ENCODE assay signal across 32 cellular contexts in genomic region chr6:11174245-11174616, GRCh38. TPM values are rescaled to one million over a fixed set of nuclear protein-coding genes. Genes with fewer than 3 reads are reported as not detected.
DNase-seq lines count a peak whose midpoint lies in the region; ATAC-seq and TF ChIP-seq lines count a peak whose summit lies in the region.
"Had no signal": no experiment of that assay in that cellular context is flagged by ENCODE, and none has a peak within 500 bp of the region (broad histone marks: within the 10 kb centered on the region; RNA-seq: fewer than 3 reads in every experiment).

No MANE protein-coding gene starts in this region.

- TF ChIP-seq CTCF in lower lobe of right lung (IDR thresholded peaks at IDR 0.05) (no peak), upper lobe of left lung (IDR thresholded peaks at IDR 0.05) (no peak), GM13976 (IDR thresholded peaks at IDR 0.05; ENCODE audit: borderline replicate concordance, control extremely low read depth, extremely low read depth, insufficient read depth, missing control alignments) (no peak)

- TF ChIP-seq POLR2A in upper lobe of left lung (IDR thresholded peaks at IDR 0.05) = no peak

- no peak for TF ChIP-seq EP300 in upper lobe of left lung (IDR thresholded peaks at IDR 0.05)

- DNase-seq in SIG-M5 treated with dmso at 0.1 percent for 504 hours (lab: John Stamatoyannopoulos, UW; ENCODE audit: unreplicated experiment) (peak; percentile 25), SIG-M5 (lab: John Stamatoyannopoulos, UW) (no peak), OCI-M1 (lab: John Stamatoyannopoulos, UW) (peak; percentile 60), lower lobe of right lung (no peak), upper lobe of left lung (no peak), kidney tubule cell (ENCODE audit: low spot score) (no peak), GM13976 (ENCODE audit: low spot score) (no peak)
- DNase-seq: activated B cell treated with CpG ODN at 0.5 μM for 24 hours; activated CD8-positive, alpha-beta memory T cell treated with anti-CD3 and anti-CD28 coated beads, Interleukin-2, amount 10 ng/mL, durations not matched to agents 7 days and 5 days; activated gamma-delta T cell; activated T-cell treated with anti-CD3 and anti-CD28 coated beads, Interleukin-2, amount 50 U/mL, for 4 hours; Calu3; CD4-positive, CD25-positive, alpha-beta regulatory T cell; cortex of kidney; DMS79; effector memory CD4-positive, alpha-beta T cell; HCEC 1CT; immature natural killer cell; mesendoderm; NCI-H2081; occipital lobe; SHP77 treated with DMSO at 0.1 percent for 48 hours; stimulated activated CD4-positive, alpha-beta T cell treated with anti-CD3 and anti-CD28 coated beads, Interleukin-12 subunit alpha, Interleukin-12 subunit beta, amount 100 ng/mL, for 4 hours; stimulated activated CD4-positive, alpha-beta T cell treated with anti-CD3 and anti-CD28 coated beads, Interleukin-4, amount 100 ng/mL, for 1 hour; thyroid gland had no signal

- no peaks in the 10 kb centered on the region for H3K36me3 ChIP-seq in lower lobe of right lung
- H3K36me3 ChIP-seq in upper lobe of left lung = no peaks in the 10 kb centered on the region
- H3K36me3 ChIP-seq: prostate gland, thyroid gland had no signal

- intact Hi-C loops in lower lobe of right lung (cut with DNase I) = no loop called here

- in situ Hi-C loops in GM13976 (cut with MboI; ENCODE audit: low sequenced_read_pairs, unreplicated experiment) = no loop called here

- WGBS in upper lobe of left lung, 2 donors = 83 to 91% methylated on average over 6 of the region's 6 CpGs

- H3K27ac ChIP-seq in lower lobe of right lung (no peak overlapping the region), upper lobe of left lung (no peak overlapping the region)
- H3K27ac ChIP-seq: 22Rv1, epithelial cell of prostate, prostate gland, thyroid gland had no signal

- H3K4me3 ChIP-seq in lower lobe of right lung (no peak overlapping the region), upper lobe of left lung (no peak overlapping the region)
- H3K4me3 ChIP-seq: prostate gland, thyroid gland had no signal

- H3K4me1 ChIP-seq in lower lobe of right lung = peaks cover 9% of the 10 kb centered on the region
- H3K4me1 ChIP-seq in upper lobe of left lung = peaks cover 0 to 13% (median 8%) of the 10 kb centered on the region in 4 donors
- H3K4me1 ChIP-seq: prostate gland had no signal

- ATAC-seq in lower lobe of right lung = peak; percentile 56 to 75
- peak; percentile 35 to 39 for ATAC-seq in upper lobe of left lung (ENCODE audit: low FRiP score in 2 of 2)
- ATAC-seq in HG03521 (IDR thresholded peaks at IDR 0.05; ENCODE audit: unreplicated experiment) = no peak
- ATAC-seq: activated CD8-positive, alpha-beta memory T cell treated with anti-CD3 and anti-CD28 coated beads, Interleukin-2, amount 10 ng/mL, durations not matched to agents 7 days and 5 days; activated T-cell treated with anti-CD3 and anti-CD28 coated beads, Interleukin-2, amount 50 U/mL, for 4 hours; left lobe of liver; Panc1; sciatic nerve had no signal

- H3K9me3 ChIP-seq in lower lobe of right lung (no peaks in the 10 kb centered on the region), upper lobe of left lung (no peaks in the 10 kb centered on the region)
- H3K9me3 ChIP-seq: prostate gland, thyroid gland had no signal

- H3K27me3 ChIP-seq in lower lobe of right lung (ENCODE audit: low read depth) = no peaks in the 10 kb centered on the region
- no peaks in the 10 kb centered on the region for H3K27me3 ChIP-seq in upper lobe of left lung
- H3K27me3 ChIP-seq: thyroid gland had no signal

RNA-seq across cellular contexts. Expression of gene NEDD9, which starts 58.2 kb away (rescaled TPM):
- 127 TPM for total RNA-seq in lower lobe of right lung
- 100 to 1,000 TPM; 122 to 334 (median 173) TPM for total RNA-seq in upper lobe of left lung

Comparison
In these comparisons a context has a peak if more than half of its experiments do, and no peak if none do; other contexts are left out.
1. DNase-seq: peak in SIG-M5 treated with dmso at 0.1 percent for 504 hours (single experiment) and OCI-M1 (single experiment); none in SIG-M5 (single experiment), lower lobe of right lung (single experiment), upper lobe of left lung (0 of 2), kidney tubule cell (single experiment) and GM13976 (single experiment).